ENCODE assay signal across 10 cellular contexts in genomic region chr2:97992836-97993825, GRCh38. TPM values are rescaled to one million over a fixed set of nuclear protein-coding genes. Genes with fewer than 3 reads are reported as not detected.
DNase-seq lines count a peak whose midpoint lies in the region; TF ChIP-seq lines count a peak whose summit lies in the region.
"Had no signal": no experiment of that assay in that cellular context is flagged by ENCODE, and none has a peak within 500 bp of the region (broad histone marks: within the 10 kb centered on the region; RNA-seq: fewer than 3 reads in every experiment).

No MANE protein-coding gene starts in this region.

- H3K4me1 ChIP-seq in DOHH2 (ENCODE audit: control insufficient read depth, low read length): peaks cover 66% of the 10 kb centered on the region
- peaks cover 22% of the 10 kb centered on the region for H3K4me1 ChIP-seq in mammary epithelial cell (ENCODE audit: insufficient read depth, low read length)

- H3K79me2 ChIP-seq in DOHH2 (ENCODE audit: control insufficient read depth, low read length): peaks cover 72% of the 10 kb centered on the region
- peaks cover 74% of the 10 kb centered on the region for H3K79me2 ChIP-seq in mammary epithelial cell (ENCODE audit: insufficient read depth, low read length)

- peak overlapping the region; percentile 94 for H3K4me3 ChIP-seq in DOHH2 (ENCODE audit: low read length)
- H3K4me3 ChIP-seq in mammary epithelial cell (replicated peaks in 1 of 3; ENCODE audit: insufficient read depth in 1 of 3, low read depth in 2 of 3, low read length in 3 of 3): peak overlapping the region; percentile 95 to 98 (median 97)

- peaks cover 18% of the 10 kb centered on the region for H3K36me3 Mint-ChIP-seq in nephron (ENCODE audit: low read depth)

- H3K4me2 ChIP-seq in DOHH2 (ENCODE audit: low read length): peak overlapping the region; percentile 91
- peak overlapping the region; percentile 96 for H3K4me2 ChIP-seq in mammary epithelial cell (ENCODE audit: insufficient read depth, low read depth, low read length)

- H3K9ac ChIP-seq in mammary epithelial cell (ENCODE audit: insufficient read depth, low read length): peak overlapping the region; percentile 93

- peaks cover 11% of the 10 kb centered on the region for H3K9me3 ChIP-seq in DOHH2 (ENCODE audit: control insufficient read depth, insufficient read depth, low read length)
- peaks cover 4% of the 10 kb centered on the region for H3K9me3 ChIP-seq in mammary epithelial cell (replicated peaks; ENCODE audit: insufficient read depth, low read length)

- H4K20me1 ChIP-seq in DOHH2 (ENCODE audit: control insufficient read depth, insufficient read depth, low read depth, low read length) (no peaks in the 10 kb centered on the region; the same call in 1 of the 2 replicates), mammary epithelial cell (ENCODE audit: insufficient read depth, low read length) (no peaks in the 10 kb centered on the region)

- CTCF ChIA-PET in mammary epithelial cell (lab: Charles Lee; ENCODE audit: low non-redundant PET): interaction anchor here (0.6 to 1.0 kb wide), 2 partner anchors 195 to 276 kb away, joined by 3 to 4 read pairs; no protein-coding TSS in a partner anchor

- H3K27me3 Mint-ChIP-seq in nephron (ENCODE audit: low read depth): no peaks in the 10 kb centered on the region

- H3K9me3 Mint-ChIP-seq in nephron: peaks cover 12% of the 10 kb centered on the region

- H3K4me3 Mint-ChIP-seq in nephron: peak overlapping the region; percentile 93 to 100 (median 99)

- no peaks in the 10 kb centered on the region for H3K27me3 ChIP-seq in DOHH2 (ENCODE audit: control insufficient read depth, low read length)
- no peaks in the 10 kb centered on the region for H3K27me3 ChIP-seq in mammary epithelial cell (ENCODE audit: insufficient read depth, low read length)

- WGBS in mammary epithelial cell (ENCODE audit: low coverage, missing lambda C conversion rate): 2% methylated on average over 3 of the region's 3 CpGs

- in situ Hi-C loops in mammary epithelial cell (cut with MboI; ENCODE audit: low sequenced_read_pairs in 2 of 2): loop anchor here in 1 of 2 donors (25.0 kb wide), 1 partner anchor 169 kb away; no protein-coding TSS in a partner anchor

- no peak for TF ChIP-seq CTCF in DOHH2 (IDR thresholded peaks at IDR 0.05; ENCODE audit: low read depth, low read length, poor library complexity, severe bottlenecking)
- no peak for TF ChIP-seq CTCF in mammary epithelial cell (conservative IDR thresholded peaks at IDR 0.05 in 1 of 2, IDR thresholded peaks at IDR 0.05 in 1 of 2; ENCODE audit: extremely low read depth in 1 of 2, insufficient read depth in 1 of 2, low read depth in 1 of 2, low read length in 2 of 2)
- TF ChIP-seq CTCF in nephron (IDR thresholded peaks at IDR 0.05; ENCODE audit: unreplicated experiment in 3 of 3): no peak

- intact Hi-C loops in mammary epithelial cell (cut with micrococcal nuclease): loop anchor here (1.0 to 10.0 kb wide), 4 partner anchors 27 to 392 kb away; no protein-coding TSS in a partner anchor

- H3K27ac Mint-ChIP-seq in nephron: peak overlapping the region; percentile 98

- H3K36me3 ChIP-seq in DOHH2 (ENCODE audit: control insufficient read depth, low read length) (peaks cover 41% of the 10 kb centered on the region), mammary epithelial cell (ENCODE audit: insufficient read depth, low read length) (no peaks in the 10 kb centered on the region)

- peaks cover 38% of the 10 kb centered on the region for H3K4me1 Mint-ChIP-seq in nephron

- H3K27ac ChIP-seq in DOHH2 (ENCODE audit: low read depth, low read length) (peak overlapping the region; percentile 94), mammary epithelial cell (ENCODE audit: insufficient read depth, low read depth, low read length) (peak overlapping the region; percentile 91)

- H3K9me2 ChIP-seq in DOHH2 (replicated peaks; ENCODE audit: control insufficient read depth, low read length): no peaks in the 10 kb centered on the region

- TSS peak; percentile 12 for BruUV-seq in mammary epithelial cell (replicated peaks; lab: Mats Ljungman, UMichigan)

- dilution Hi-C loops in mammary epithelial cell (cut with HindIII; ENCODE audit: low sequenced_read_pairs): no loop called here

- no peak overlapping the region for H2AFZ ChIP-seq in mammary epithelial cell (ENCODE audit: low read depth, low read length)

- peaks cover 11% of the 10 kb centered on the region for H3F3A ChIP-seq in DOHH2 (ENCODE audit: control insufficient read depth, insufficient read depth)

- DNase-seq in LHCN-M2 (ENCODE audit: low read depth): peak; percentile 48
- DNase-seq in mammary epithelial cell: peak; percentile 70
- no peak for DNase-seq in dedifferentiated amniotic fluid mesenchymal stem cell (ENCODE audit: extremely low spot score)
- no peak for DNase-seq in C1 segment of cervical spinal cord (lab: John Stamatoyannopoulos, UW)
- DNase-seq in activated CD4-positive, alpha-beta T cell treated with anti-CD3 and anti-CD28 coated beads for 1 hour: no peak
- no peak for DNase-seq in NCI-H446 (lab: John Stamatoyannopoulos, UW)
- DNase-seq: effector CD8-positive, alpha-beta T cell; T-helper 9 cell had no signal

RNA-seq across cellular contexts. Expression of gene TMEM131, which starts 2.6 kb away (rescaled TPM):
- total RNA-seq in LHCN-M2 (2014; rRNA removed): 32.6 and 45.9 TPM in 2 replicates
- 14.5 TPM for polyA plus RNA-seq in LHCN-M2 (2012)
- 10 to 100 TPM; 66.2 to 67.9 TPM for total RNA-seq in mammary epithelial cell
- polyA plus RNA-seq in mammary epithelial cell: 19.7 TPM
- polyA minus RNA-seq in mammary epithelial cell: 147 TPM

Comparison
In these comparisons a context has a peak if more than half of its experiments do, and no peak if none do; other contexts are left out.
1. DNase-seq: peak in LHCN-M2 (single experiment) and mammary epithelial cell (single experiment); none in dedifferentiated amniotic fluid mesenchymal stem cell (single experiment), C1 segment of cervical spinal cord (0 of 14), activated CD4-positive, alpha-beta T cell treated with anti-CD3 and anti-CD28 coated beads for 1 hour (single experiment) and NCI-H446 (0 of 2).